In genomic region chr6:75213112-75213511, GRCh38 we compare ENCODE assay signal across 14 cellular contexts. TPM values are rescaled to one million over a fixed set of nuclear protein-coding genes. Genes with fewer than 3 reads are reported as not detected.
"Had no signal": no experiment of that assay in that cellular context is flagged by ENCODE, and none has a peak within 500 bp of the region (broad histone marks: within the 10 kb centered on the region; RNA-seq: fewer than 3 reads in every experiment).

No MANE protein-coding gene starts in this region.

- H3K27ac ChIP-seq: pancreas, SK-N-MC, WERI-Rb-1 had no signal

- H3K9me3 ChIP-seq: pancreas, transverse colon had no signal

- DNase-seq: activated CD8-positive, alpha-beta memory T cell treated with anti-CD3 and anti-CD28 coated beads for 24 hours; activated naive CD4-positive, alpha-beta T cell treated with anti-CD3 and anti-CD28 coated beads, Interleukin-2, amount 50 U/mL, for 16 hours; activated T-cell treated with anti-CD3 and anti-CD28 coated beads for 4 hours; immature natural killer cell; pancreas; retina; stimulated activated CD4-positive, alpha-beta T cell treated with anti-CD3 and anti-CD28 coated beads, Interleukin-4, amount 100 ng/mL, for 4 hours; T-cell; T1000; transverse colon; WERI-Rb-1 had no signal

- ATAC-seq: esophagus mucosa, pancreas, T-cell had no signal

- H3K4me3 ChIP-seq: pancreas, transverse colon had no signal

- H3K36me3 ChIP-seq: pancreas, transverse colon, WERI-Rb-1 had no signal

- H3K27me3 ChIP-seq: pancreas had no signal

RNA-seq across cellular contexts. Expression of gene COL12A1, which starts 7.3 kb away (rescaled TPM):
- total RNA-seq: activated T-helper 2 cell treated with anti-CD3 and anti-CD28 coated beads, Interferon-gamma antibody, Interleukin-2, Interleukin-4, amounts not matched to agents 10 μg/mL and 5 μg/mL and 100 μg/mL, durations not matched to agents 14 hours and 24 hours and 36 hours had no signal
- polyA plus RNA-seq: immature natural killer cell had no signal
